In genomic region chr19:46623915-46624502, GRCh38 we compare ENCODE assay signal across 2 cellular contexts.
TF ChIP-seq lines count a peak whose summit lies in the region.

No MANE protein-coding gene starts in this region.

TF ChIP-seq in SK-N-SH, 30 proteins besides CTCF, POLR2A, EP300 and RAD21 (continued from another document):
- TF ChIP-seq REST (IDR thresholded peaks at IDR 0.05; ENCODE audit: low read depth, low read length) (no peak), TCF12 (IDR thresholded peaks at IDR 0.05) (no peak), FOSL2 (IDR thresholded peaks at IDR 0.05; ENCODE audit: borderline replicate concordance, low read depth) (no peak), RCOR1 (IDR thresholded peaks at IDR 0.05; ENCODE audit: low read length) (no peak), PBX3 (IDR thresholded peaks at IDR 0.05) (no peak), ZBTB33 (IDR thresholded peaks at IDR 0.05; ENCODE audit: borderline replicate concordance, low read depth) (no peak), TEAD4 (IDR thresholded peaks at IDR 0.05; ENCODE audit: borderline replicate concordance, insufficient read depth) (no peak), ELF1 (IDR thresholded peaks at IDR 0.05) (no peak), NFIC (IDR thresholded peaks at IDR 0.05; ENCODE audit: borderline replicate concordance) (no peak), EZH2phosphoT487 (IDR thresholded peaks at IDR 0.05; ENCODE audit: borderline replicate concordance, low read depth) (no peak), SMC3 (IDR thresholded peaks at IDR 0.05; ENCODE audit: low read depth, low read length) (no peak), USF2 (IDR thresholded peaks at IDR 0.05; ENCODE audit: borderline replicate concordance, low read depth, low read length) (no peak)
TF ChIP-seq in SK-N-SH: peak in this region for 0.

TF ChIP-seq in SK-N-SH treated with all-trans-retinoic acid at 6 μM for 48 hours, 23 proteins besides CTCF, POLR2A, EP300 and RAD21 (continued from another document):
- TF ChIP-seq POU6F1 (CRISPR knock-in tag; IDR thresholded peaks at IDR 0.05; ENCODE audit: borderline replicate concordance, low read depth) (no peak), ZNF565 (CRISPR knock-in tag; conservative IDR thresholded peaks at IDR 0.05; ENCODE audit: low read depth) (no peak), BACH2 (CRISPR knock-in tag; IDR thresholded peaks at IDR 0.05; ENCODE audit: borderline replicate concordance) (no peak), ZFP3 (CRISPR knock-in tag; IDR thresholded peaks at IDR 0.05) (no peak), ISL1 (CRISPR knock-in tag; IDR thresholded peaks at IDR 0.05) (no peak), PATZ1 (CRISPR knock-in tag; IDR thresholded peaks at IDR 0.05; ENCODE audit: borderline replicate concordance) (no peak), TSHZ2 (CRISPR knock-in tag; IDR thresholded peaks at IDR 0.05) (no peak), ZC3H10 (CRISPR knock-in tag; IDR thresholded peaks at IDR 0.05) (no peak), ARNTL (CRISPR knock-in tag; IDR thresholded peaks at IDR 0.05; ENCODE audit: borderline replicate concordance, low read depth) (no peak), ZNF70 (CRISPR knock-in tag; IDR thresholded peaks at IDR 0.05) (no peak)
